26 cellular contexts compared by ENCODE assay signal in genomic region chr4:6090936-6091335, GRCh38.
"Had no signal": no experiment of that assay in that cellular context is flagged by ENCODE, and none has a peak within 500 bp of the region (broad histone marks: within the 10 kb centered on the region; RNA-seq: fewer than 3 reads in every experiment).

No MANE protein-coding gene starts in this region.

- H3K27ac ChIP-seq: lower lobe of right lung, pancreas, prostate gland, right lobe of liver, stomach, testis, thyroid gland, transverse colon, upper lobe of left lung, vagina had no signal

- H3K9me3 Mint-ChIP-seq: mesothelial cell of epicardium, natural killer cell, nephron progenitor cell had no signal

- H3K36me3 ChIP-seq: lower lobe of right lung, pancreas, prostate gland, right lobe of liver, stomach, thyroid gland, transverse colon, upper lobe of left lung, vagina had no signal

- H3K4me1 ChIP-seq: lower lobe of right lung, pancreas, prostate gland, transverse colon, vagina had no signal

- H3K4me3 Mint-ChIP-seq: mesothelial cell of epicardium; naive B cell; natural killer cell; nephron progenitor cell; stimulated activated naive B cell treated with anti-CD40 and anti-IgM and Interleukin-4, amounts not matched to agents 10 μg/mL and 1 μg/mL and 100 μg/mL, for 72 hours had no signal

- DNase-seq: hippocampal formation; kidney glomerular epithelial cell; left cardiac atrium; lower lobe of right lung; mammary epithelial cell; mesendoderm; naive B cell; natural killer cell; nephron progenitor cell; pancreas; right lobe of liver; stimulated activated CD4-positive, alpha-beta T cell treated with anti-CD3 and anti-CD28 coated beads, Interleukin-1b, Interleukin-23, amount 100 ng/mL, for 48 hours; stimulated activated CD4-positive, alpha-beta T cell treated with anti-CD3 and anti-CD28 coated beads, Interleukin-2, amount 100 ng/mL, for 48 hours; stimulated activated CD4-positive, alpha-beta T cell treated with anti-CD3 and anti-CD28 coated beads, Interleukin-4, amount 100 ng/mL, for 4 hours; stimulated activated naive B cell treated with anti-CD40 and anti-IgM and Interleukin-4, amounts not matched to agents 10 μg/mL and 1 μg/mL and 100 μg/mL, for 72 hours; stimulated activated naive CD8-positive, alpha-beta T cell treated with anti-CD3 and anti-CD28 coated beads, Interleukin-15, Interleukin-2, amounts not matched to agents 100 U/mL and 50 U/mL, for 24 hours; stomach; testis; thyroid gland; transverse colon; upper lobe of left lung had no signal

- ATAC-seq: left cardiac atrium; left lobe of liver; lower lobe of right lung; natural killer cell; pancreas; right lobe of liver; stimulated activated naive B cell treated with anti-CD40 and anti-IgM and Interleukin-4, amounts not matched to agents 10 μg/mL and 1 μg/mL and 100 μg/mL, for 72 hours; stimulated activated naive CD8-positive, alpha-beta T cell treated with anti-CD3 and anti-CD28 coated beads, Interleukin-15, Interleukin-2, amounts not matched to agents 100 U/mL and 50 U/mL, for 24 hours had no signal

- H3K4me1 Mint-ChIP-seq: mesothelial cell of epicardium; stimulated activated naive B cell treated with anti-CD40 and anti-IgM and Interleukin-4, amounts not matched to agents 10 μg/mL and 1 μg/mL and 100 μg/mL, for 72 hours had no signal

- H3K9me3 ChIP-seq: lower lobe of right lung, pancreas, prostate gland, right lobe of liver, stomach, testis, thyroid gland, transverse colon, upper lobe of left lung, vagina had no signal

- H3K27ac Mint-ChIP-seq: mesothelial cell of epicardium; naive B cell; natural killer cell; nephron progenitor cell; stimulated activated naive B cell treated with anti-CD40 and anti-IgM and Interleukin-4, amounts not matched to agents 10 μg/mL and 1 μg/mL and 100 μg/mL, for 72 hours had no signal

- H3K36me3 Mint-ChIP-seq: mesothelial cell of epicardium; naive B cell; natural killer cell; stimulated activated naive B cell treated with anti-CD40 and anti-IgM and Interleukin-4, amounts not matched to agents 10 μg/mL and 1 μg/mL and 100 μg/mL, for 72 hours had no signal

- H3K4me3 ChIP-seq: lower lobe of right lung, pancreas, prostate gland, right lobe of liver, smooth muscle cell, stomach, testis, thyroid gland, transverse colon, upper lobe of left lung, vagina had no signal
